In genomic region chr6:54697423-54697822, GRCh38 we compare ENCODE assay signal across 1 cellular context.
TF ChIP-seq lines count a peak whose summit lies in the region.

No MANE protein-coding gene starts in this region.

TF ChIP-seq in WTC11, 78 proteins besides CTCF, POLR2A, EP300 and RAD21 (continued from another document):
- TF ChIP-seq ZNF425 (CRISPR knock-in tag; conservative IDR thresholded peaks at IDR 0.05) (no peak), E2F4 (CRISPR knock-in tag; IDR thresholded peaks at IDR 0.05; ENCODE audit: borderline replicate concordance, low read depth) (no peak), STAT6 (CRISPR knock-in tag; conservative IDR thresholded peaks at IDR 0.05; ENCODE audit: low read depth) (no peak), CREB1 (CRISPR knock-in tag; IDR thresholded peaks at IDR 0.05) (no peak), EMX1 (CRISPR knock-in tag; IDR thresholded peaks at IDR 0.05) (no peak), JUN (CRISPR knock-in tag; IDR thresholded peaks at IDR 0.05) (no peak)
TF ChIP-seq in WTC11: peak in this region for 0.
